8 cellular contexts compared by ENCODE assay signal in the genomic region with DNA sequence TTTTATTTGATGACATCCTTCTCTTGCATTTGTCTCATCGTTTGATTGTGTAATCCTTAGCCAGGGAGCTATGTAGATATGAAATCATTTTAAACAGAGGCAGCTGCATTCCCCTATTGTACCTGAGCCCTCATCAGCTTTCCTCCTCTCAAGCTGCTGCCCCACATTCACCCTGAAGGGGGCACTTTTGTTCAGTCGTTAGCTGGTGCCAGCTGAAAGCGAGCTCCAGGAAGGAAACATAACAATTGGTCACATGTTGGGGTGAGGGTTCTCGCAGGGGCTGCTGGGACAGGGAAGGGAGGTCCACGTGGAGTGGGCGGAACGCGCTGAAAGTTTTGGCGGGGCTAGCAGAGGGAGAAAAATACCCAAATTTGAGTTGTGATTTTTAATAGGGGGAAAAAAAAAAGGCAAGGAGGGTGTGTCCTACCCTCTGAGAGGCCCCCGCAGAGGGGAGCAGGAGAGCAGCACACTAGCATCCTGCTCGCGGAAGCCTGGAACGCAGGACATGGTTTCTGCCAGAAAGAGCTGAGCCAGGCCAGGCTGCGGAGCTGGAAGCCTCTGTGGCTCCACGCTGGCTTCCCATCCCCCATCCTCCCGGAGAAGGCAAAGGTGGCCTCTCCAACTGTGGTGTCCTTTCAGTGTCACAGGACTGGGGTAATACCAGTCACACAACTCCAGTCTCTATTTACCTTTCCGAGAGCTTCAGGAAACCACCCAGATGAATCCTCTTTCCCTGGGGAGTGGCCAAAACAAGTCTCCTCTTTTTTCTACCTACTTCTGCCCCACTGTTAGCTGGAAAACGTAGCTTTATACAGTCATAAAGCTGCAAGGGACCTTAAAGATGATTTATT. TPM values are rescaled to one million over a fixed set of nuclear protein-coding genes. Genes with fewer than 3 reads are reported as not detected.
DNase-seq lines count a peak whose midpoint lies in the region; ATAC-seq and TF ChIP-seq lines count a peak whose summit lies in the region.

No MANE protein-coding gene starts in this region.

- H3K4me1 Mint-ChIP-seq in type B pancreatic cell (ENCODE audit: unreplicated experiment): peaks cover 65% of the 10 kb centered on the region

- H3K9me3 Mint-ChIP-seq in type B pancreatic cell: no peaks in the 10 kb centered on the region

- H3K9me3 ChIP-seq in adipocyte (ENCODE audit: control insufficient read depth, low read length): no peaks in the 10 kb centered on the region
- no peaks in the 10 kb centered on the region for H3K9me3 ChIP-seq in heart left ventricle

- peak; percentile 82 for ATAC-seq in HG02759 (IDR thresholded peaks at IDR 0.05; ENCODE audit: unreplicated experiment)
- ATAC-seq in heart left ventricle: peak; percentile 71 to 83 (median 74)

- peak overlapping the region; percentile 93 for H3K27ac Mint-ChIP-seq in type B pancreatic cell

- peaks cover 56% of the 10 kb centered on the region for H3K4me1 ChIP-seq in adipocyte (ENCODE audit: control insufficient read depth, insufficient read depth, low read length)
- peaks cover 29 to 61% (median 56%) of the 10 kb centered on the region in 12 donors for H3K4me1 ChIP-seq in heart left ventricle

- no peaks in the 10 kb centered on the region for H3K36me3 Mint-ChIP-seq in type B pancreatic cell

- H3K4me3 ChIP-seq in adipocyte (ENCODE audit: low read length) (peak overlapping the region; percentile 79), heart left ventricle (peak overlapping the region in 11 of 12 donors; percentile 27 to 61 (median 47))

- H3K27me3 ChIP-seq in adipocyte (replicated peaks; ENCODE audit: control insufficient read depth, insufficient read depth, low read length): no peaks in the 10 kb centered on the region
- no peaks in the 10 kb centered on the region for H3K27me3 ChIP-seq in heart left ventricle

- peak overlapping the region; percentile 72 to 100 (median 95) for H3K27ac ChIP-seq in heart left ventricle

- intact Hi-C loops in heart left ventricle (cut with DNase I): loop anchor here in 9 of 10 donors (2.0 to 10.0 kb wide), 11 partner anchors 17 to 99 kb away; partner anchors contain the start of genes THRA (in 6 of the 9) and CSF3 (in 1 of the 9)

- TF ChIP-seq POLR2A in heart left ventricle (IDR thresholded peaks at IDR 0.05): no peak

- WGBS in heart left ventricle, 4 donors: 0 to 1% (median 0%) methylated on average over 17 to 18 of the region's 18 CpGs

- H3K27me3 Mint-ChIP-seq in type B pancreatic cell: no peaks in the 10 kb centered on the region

- H3K9ac ChIP-seq in adipocyte (ENCODE audit: low read length): peak overlapping the region; percentile 84

- TF ChIP-seq CTCF in GM12873 (IDR thresholded peaks at IDR 0.05; ENCODE audit: insufficient read depth, low read depth, low read length, missing control alignments) (peak; percentile 77), heart left ventricle (IDR thresholded peaks at IDR 0.05) (peak; percentile 71 to 96 (median 84)), type B pancreatic cell (conservative IDR thresholded peaks at IDR 0.05) (peak; percentile 84)

- H3K36me3 ChIP-seq in adipocyte (ENCODE audit: control insufficient read depth, insufficient read depth, low read length, severe bottlenecking) (no peaks in the 10 kb centered on the region), heart left ventricle (no peaks in the 10 kb centered on the region)

- DNase-seq in NCI-H1417 treated with DMSO at 0.1 percent for 48 hours (lab: John Stamatoyannopoulos, UW) (peak; percentile 93), SW 1271 (lab: John Stamatoyannopoulos, UW) (peak; percentile 94), adipocyte (ENCODE audit: low read depth) (peak; percentile 98), heart left ventricle (peak; percentile 91 to 94 (median 93)), pons (ENCODE audit: low spot score) (peak; percentile 98), type B pancreatic cell (ENCODE audit: extremely low spot score, unreplicated experiment) (peak; percentile 90)

- H3K4me3 Mint-ChIP-seq in type B pancreatic cell: peak overlapping the region; percentile 91

RNA-seq across cellular contexts. Expression of gene MSL1, which starts 8.4 kb away (rescaled TPM):
- total RNA-seq in heart left ventricle (10 to 100 TPM; 32.0 to 54.1 (median 45.1) TPM), type B pancreatic cell (ENCODE audit: low replicate concordance) (86.3 and 128 TPM in 2 replicates)
- polyA plus RNA-seq in heart left ventricle: 10 to 100 TPM; 32.2 to 54.7 TPM

RNA-seq across cellular contexts. Expression of gene NR1D1, which starts 12.9 kb away (rescaled TPM):
- total RNA-seq in heart left ventricle: 10 to 100 TPM in 6 of 9 donors, 1 to 10 TPM in 3; 5.8 to 36.1 (median 21.8) TPM
- polyA plus RNA-seq in heart left ventricle: 10 to 100 TPM in 1 of 2 donors, 1 to 10 TPM in 1; 6.1 to 20.2 TPM
- total RNA-seq in type B pancreatic cell (ENCODE audit: low replicate concordance): 5.7 and 9.5 TPM in 2 replicates

RNA-seq across cellular contexts. Expression of gene CASC3, which starts 27.0 kb away (rescaled TPM):
- total RNA-seq in heart left ventricle (10 to 100 TPM; 26.5 to 54.3 (median 42.2) TPM), type B pancreatic cell (ENCODE audit: low replicate concordance) (63.0 and 101 TPM in 2 replicates)
- polyA plus RNA-seq in heart left ventricle: 10 to 100 TPM; 27.9 to 33.4 TPM

RNA-seq across cellular contexts. Expression of gene THRA, which starts 50.6 kb away (rescaled TPM):
- 100 to 1,000 TPM in 1 of 9 donors, 10 to 100 TPM in 8; 63.2 to 105 (median 73.2) TPM for total RNA-seq in heart left ventricle
- polyA plus RNA-seq in heart left ventricle: 10 to 100 TPM; 50.6 to 56.2 TPM
- 18.3 and 37.0 TPM in 2 replicates for total RNA-seq in type B pancreatic cell (ENCODE audit: low replicate concordance)

RNA-seq across cellular contexts. Expression of gene MED24, which starts 59.1 kb away (rescaled TPM):
- 10 to 100 TPM; 51.1 to 75.4 (median 58.3) TPM for total RNA-seq in heart left ventricle
- polyA plus RNA-seq in heart left ventricle: 10 to 100 TPM; 52.7 to 61.8 TPM
- 93.2 and 123 TPM in 2 replicates for total RNA-seq in type B pancreatic cell (ENCODE audit: low replicate concordance)

Comparison
In these comparisons a context has a peak if more than half of its experiments do, and no peak if none do; other contexts are left out.
1. Peak in every context shown above with its lines: DNase-seq, ATAC-seq, H3K4me3 ChIP-seq and H3K27ac ChIP-seq.